In genomic region chr3:17110665-17111396, GRCh38 we compare ENCODE assay signal across 22 cellular contexts.
DNase-seq lines count a peak whose midpoint lies in the region; ATAC-seq and TF ChIP-seq lines count a peak whose summit lies in the region.
"Had no signal": no experiment of that assay in that cellular context is flagged by ENCODE, and none has a peak within 500 bp of the region (broad histone marks: within the 10 kb centered on the region; RNA-seq: fewer than 3 reads in every experiment).

No MANE protein-coding gene starts in this region.

- peak; percentile 73 for ATAC-seq in activated CD4-positive, alpha-beta T cell treated with anti-CD3 and anti-CD28 coated beads for 36 hours
- ATAC-seq in GM19035 (IDR thresholded peaks at IDR 0.05; ENCODE audit: unreplicated experiment) (peak; percentile 46), HG03432 (IDR thresholded peaks at IDR 0.05; ENCODE audit: unreplicated experiment) (peak; percentile 72)

- H3K27me3 Mint-ChIP-seq in activated CD4-positive, alpha-beta T cell treated with anti-CD3 and anti-CD28 coated beads for 36 hours = no peaks in the 10 kb centered on the region
- H3K27me3 Mint-ChIP-seq in activated T-helper 2 cell treated with anti-CD3 and anti-CD28 coated beads, Interferon-gamma antibody, Interleukin-2, Interleukin-4, amounts not matched to agents 10 μg/mL and 5 μg/mL and 100 μg/mL, durations not matched to agents 14 hours and 24 hours and 36 hours (ENCODE audit: low read depth) = no peaks in the 10 kb centered on the region
- no peaks in the 10 kb centered on the region for H3K27me3 Mint-ChIP-seq in CD4-positive, alpha-beta memory T cell

- no peaks in the 10 kb centered on the region for H3K4me1 ChIP-seq in CD4-positive, alpha-beta memory T cell (ENCODE audit: insufficient read depth, low read length)
- H3K4me1 ChIP-seq: BE2C, vagina had no signal

- H3K27ac ChIP-seq in CD4-positive, alpha-beta memory T cell (ENCODE audit: low read depth, low read length) = no peak overlapping the region
- H3K27ac ChIP-seq: hepatocyte, HL-60, vagina had no signal

- H3K27me3 ChIP-seq in CD4-positive, alpha-beta memory T cell (ENCODE audit: insufficient read depth, low read length) = no peaks in the 10 kb centered on the region
- H3K27me3 ChIP-seq: BE2C, hepatocyte, vagina had no signal

- no peak overlapping the region for H3K4me3 Mint-ChIP-seq in activated CD4-positive, alpha-beta T cell treated with anti-CD3 and anti-CD28 coated beads for 36 hours
- H3K4me3 Mint-ChIP-seq in activated T-helper 2 cell treated with anti-CD3 and anti-CD28 coated beads, Interferon-gamma antibody, Interleukin-2, Interleukin-4, amounts not matched to agents 10 μg/mL and 5 μg/mL and 100 μg/mL, durations not matched to agents 14 hours and 24 hours and 36 hours (ENCODE audit: low read depth) = no peak overlapping the region
- no peak overlapping the region for H3K4me3 Mint-ChIP-seq in CD4-positive, alpha-beta memory T cell
- H3K4me3 Mint-ChIP-seq: endodermal cell had no signal

- H3K4me1 Mint-ChIP-seq in activated CD4-positive, alpha-beta T cell treated with anti-CD3 and anti-CD28 coated beads for 36 hours = peaks cover 8% of the 10 kb centered on the region
- H3K4me1 Mint-ChIP-seq in activated T-helper 2 cell treated with anti-CD3 and anti-CD28 coated beads, Interferon-gamma antibody, Interleukin-2, Interleukin-4, amounts not matched to agents 10 μg/mL and 5 μg/mL and 100 μg/mL, durations not matched to agents 14 hours and 24 hours and 36 hours (ENCODE audit: low read depth) = peaks cover 23% of the 10 kb centered on the region
- H3K4me1 Mint-ChIP-seq in CD4-positive, alpha-beta memory T cell = no peaks in the 10 kb centered on the region

- intact Hi-C loops in activated CD4-positive, alpha-beta T cell treated with anti-CD3 and anti-CD28 coated beads for 36 hours (cut with DNase I, micrococcal nuclease) = no loop called here
- intact Hi-C loops in activated T-helper 2 cell treated with anti-CD3 and anti-CD28 coated beads, Interferon-gamma antibody, Interleukin-2, Interleukin-4, amounts not matched to agents 10 μg/mL and 5 μg/mL and 100 μg/mL, durations not matched to agents 14 hours and 24 hours and 36 hours (cut with micrococcal nuclease) = no loop called here
- intact Hi-C loops in CD4-positive, alpha-beta memory T cell (cut with micrococcal nuclease) = no loop called here

- no peak overlapping the region for H3K27ac Mint-ChIP-seq in activated CD4-positive, alpha-beta T cell treated with anti-CD3 and anti-CD28 coated beads for 36 hours
- no peak overlapping the region for H3K27ac Mint-ChIP-seq in activated T-helper 2 cell treated with anti-CD3 and anti-CD28 coated beads, Interferon-gamma antibody, Interleukin-2, Interleukin-4, amounts not matched to agents 10 μg/mL and 5 μg/mL and 100 μg/mL, durations not matched to agents 14 hours and 24 hours and 36 hours
- no peak overlapping the region for H3K27ac Mint-ChIP-seq in CD4-positive, alpha-beta memory T cell
- H3K27ac Mint-ChIP-seq: endodermal cell had no signal

- POLR2A ChIA-PET in activated CD4-positive, alpha-beta T cell treated with anti-CD3 and anti-CD28 coated beads for 36 hours (lab: Charles Lee) = interaction anchor here (0.6 kb wide), 1 partner anchor 82 kb away, joined by 3 read pairs; no protein-coding TSS in a partner anchor
- POLR2A ChIA-PET in CD4-positive, alpha-beta memory T cell (lab: Charles Lee; ENCODE audit: partially characterized antibody) = no interaction called here

- TF ChIP-seq CTCF in epithelial cell of esophagus (IDR thresholded peaks at IDR 0.05; ENCODE audit: insufficient read depth, low read depth, low read length, missing control alignments) = no peak

- DNase-seq in activated CD4-positive, alpha-beta T cell treated with anti-CD3 and anti-CD28 coated beads for 36 hours = peak; percentile 32
- no peak for DNase-seq in activated CD4-positive, alpha-beta T cell treated with anti-CD3 and anti-CD28 coated beads, Interleukin-2, amount 50 U/mL, for 4 hours
- DNase-seq in epithelial cell of esophagus (ENCODE audit: low read depth) (peak; percentile 18), NCI-H526 (lab: John Stamatoyannopoulos, UW) (no peak)
- DNase-seq in activated T-helper 2 cell treated with anti-CD3 and anti-CD28 coated beads, Interferon-gamma antibody, Interleukin-2, Interleukin-4, amounts not matched to agents 10 μg/mL and 5 μg/mL and 100 μg/mL, durations not matched to agents 14 hours and 24 hours and 36 hours (ENCODE audit: low spot score) = no peak
- no peak for DNase-seq in CD4-positive, alpha-beta memory T cell
- DNase-seq: activated CD4-positive, CD25-positive, alpha-beta regulatory T cell treated with anti-CD3 and anti-CD28 coated beads, Interleukin-2, amount 50 U/mL, for 72 hours; activated naive CD4-positive, alpha-beta T cell treated with anti-CD3 and anti-CD28 coated beads, Interleukin-2, amount 50 U/mL, for 16 hours; BE2C; endodermal cell; NCI-H187 treated with DMSO at 0.1 percent for 48 hours; NCI-H226; SK-N-SH; small intestine; stimulated activated CD4-positive, alpha-beta T cell treated with anti-CD3 and anti-CD28 coated beads, Interleukin-4, amount 100 ng/mL, for 24 hours; substantia nigra; T-helper 9 cell had no signal

- H3K9me3 ChIP-seq in CD4-positive, alpha-beta memory T cell (ENCODE audit: control insufficient read depth in 1 of 2, low read length in 2 of 2) = no peaks in the 10 kb centered on the region
- H3K9me3 ChIP-seq: BE2C, SK-N-SH, vagina had no signal

- H3K36me3 Mint-ChIP-seq in activated CD4-positive, alpha-beta T cell treated with anti-CD3 and anti-CD28 coated beads for 36 hours (ENCODE audit: low read depth) = no peaks in the 10 kb centered on the region
- H3K36me3 Mint-ChIP-seq in activated T-helper 2 cell treated with anti-CD3 and anti-CD28 coated beads, Interferon-gamma antibody, Interleukin-2, Interleukin-4, amounts not matched to agents 10 μg/mL and 5 μg/mL and 100 μg/mL, durations not matched to agents 14 hours and 24 hours and 36 hours (ENCODE audit: low read depth) = peaks cover 11% of the 10 kb centered on the region
- no peaks in the 10 kb centered on the region for H3K36me3 Mint-ChIP-seq in CD4-positive, alpha-beta memory T cell

- peaks cover 6% of the 10 kb centered on the region for H3K9me3 Mint-ChIP-seq in activated CD4-positive, alpha-beta T cell treated with anti-CD3 and anti-CD28 coated beads for 36 hours (ENCODE audit: low read depth)
- peaks cover 17% of the 10 kb centered on the region for H3K9me3 Mint-ChIP-seq in activated T-helper 2 cell treated with anti-CD3 and anti-CD28 coated beads, Interferon-gamma antibody, Interleukin-2, Interleukin-4, amounts not matched to agents 10 μg/mL and 5 μg/mL and 100 μg/mL, durations not matched to agents 14 hours and 24 hours and 36 hours
- peaks cover 0 to 9% (median 3%) of the 10 kb centered on the region in 8 donors for H3K9me3 Mint-ChIP-seq in CD4-positive, alpha-beta memory T cell
- H3K9me3 Mint-ChIP-seq: endodermal cell had no signal

- H3K36me3 ChIP-seq in CD4-positive, alpha-beta memory T cell (ENCODE audit: insufficient read depth, low read length) = no peaks in the 10 kb centered on the region
- H3K36me3 ChIP-seq: BE2C, vagina had no signal

- CTCF ChIA-PET in activated CD4-positive, alpha-beta T cell treated with anti-CD3 and anti-CD28 coated beads for 36 hours (lab: Charles Lee) = interaction anchor here (1.0 kb wide), 1 partner anchor 269 kb away, joined by 3 read pairs; no protein-coding TSS in a partner anchor
- CTCF ChIA-PET in CD4-positive, alpha-beta memory T cell (lab: Charles Lee; ENCODE audit: partially characterized antibody) = interaction anchor here (0.7 kb wide), 1 partner anchor 286 kb away, joined by 3 read pairs; no protein-coding TSS in a partner anchor

- no peak overlapping the region for H3K4me3 ChIP-seq in epithelial cell of esophagus (ENCODE audit: low read length)
- H3K4me3 ChIP-seq in CD4-positive, alpha-beta memory T cell (ENCODE audit: low read length in 2 of 2) = no peak overlapping the region
- H3K4me3 ChIP-seq: hepatocyte, vagina had no signal

Comparison
In these comparisons a context has a peak if more than half of its experiments do, and no peak if none do; other contexts are left out.
1. DNase-seq: peak in activated CD4-positive, alpha-beta T cell treated with anti-CD3 and anti-CD28 coated beads for 36 hours (single experiment) and epithelial cell of esophagus (single experiment); none in activated CD4-positive, alpha-beta T cell treated with anti-CD3 and anti-CD28 coated beads, Interleukin-2, amount 50 U/mL, for 4 hours (0 of 2), activated T-helper 2 cell treated with anti-CD3 and anti-CD28 coated beads, Interferon-gamma antibody, Interleukin-2, Interleukin-4, amounts not matched to agents 10 μg/mL and 5 μg/mL and 100 μg/mL, durations not matched to agents 14 hours and 24 hours and 36 hours (single experiment), NCI-H526 (0 of 2) and CD4-positive, alpha-beta memory T cell (0 of 5).
2. Peak in every context shown above with its lines, with median percentiles within 50 percentile points of each other: ATAC-seq.